In genomic region chr7:23272275-23272674, GRCh38 we compare ENCODE assay signal across 1 cellular context.
TF ChIP-seq lines count a peak whose summit lies in the region.

No MANE protein-coding gene starts in this region.

TF ChIP-seq in SK-N-SH, 30 proteins besides CTCF, POLR2A, EP300 and RAD21 (continued from another document):
- TF ChIP-seq PBX3 (IDR thresholded peaks at IDR 0.05): no peak
